ENCODE assay signal across 9 cellular contexts in genomic region chr20:47196091-47197081, GRCh38.
DNase-seq lines count a peak whose midpoint lies in the region; ATAC-seq and TF ChIP-seq lines count a peak whose summit lies in the region.
"Had no signal": no experiment of that assay in that cellular context is flagged by ENCODE, and none has a peak within 500 bp of the region (broad histone marks: within the 10 kb centered on the region; RNA-seq: fewer than 3 reads in every experiment).

No MANE protein-coding gene starts in this region.

- TF ChIP-seq CTCF in IMR-90 (conservative IDR thresholded peaks at IDR 0.05; ENCODE audit: low read depth, low read length) (peak; percentile 96), RWPE1 (conservative IDR thresholded peaks at IDR 0.05; ENCODE audit: low read depth) (peak; percentile 99), foreskin fibroblast (IDR thresholded peaks at IDR 0.05; ENCODE audit: low read depth, low read length) (peak; percentile 96)

- no peak overlapping the region for H3K18ac ChIP-seq in IMR-90 (ENCODE audit: low read depth, low read length)

- peak overlapping the region; percentile 48 for H2BK120ac ChIP-seq in IMR-90 (ENCODE audit: low read depth, low read length)

- H3K79me1 ChIP-seq in IMR-90 (ENCODE audit: low read depth in 1 of 2, low read length in 2 of 2) = no peaks in the 10 kb centered on the region

- 0 out of 3 replicates have a peak overlapping the region, but pooled peaks have one; percentile 33 for H2BK15ac ChIP-seq in IMR-90 (ENCODE audit: low read depth, low read length)

- no peaks in the 10 kb centered on the region for H3K9me3 ChIP-seq in IMR-90 (ENCODE audit: control insufficient read depth, insufficient read depth, low read length)

- dilution Hi-C loops in IMR-90 (cut with HindIII; ENCODE audit: low sequenced_read_pairs, unreplicated experiment) = no loop called here

- POLR2A ChIA-PET in IMR-90 (lab: Charles Lee; ENCODE audit: unreplicated experiment) (interaction anchor here (0.6 kb wide), 1 partner anchor 72 kb away, joined by 4 read pairs; no protein-coding TSS in a partner anchor), RWPE1 (lab: Yijun Ruan, JAX; ENCODE audit: low non-redundant PET) (interaction anchor here (0.5 kb wide), 1 partner anchor 186 kb away, joined by 10 read pairs; no protein-coding TSS in a partner anchor)

- H3K23ac ChIP-seq in IMR-90 (ENCODE audit: low read depth, low read length) = no peak overlapping the region

- CTCF ChIA-PET in IMR-90 (lab: Yijun Ruan, JAX) = interaction anchor here (0.5 to 1.0 kb wide), 6 partner anchors 9 to 1761 kb away, joined by 3 to 12 read pairs (median 3); no protein-coding TSS in a partner anchor
- CTCF ChIA-PET in RWPE1 (lab: Yijun Ruan, JAX) = interaction anchor here (0.5 to 4.1 kb wide), 30 partner anchors 8 to 1458 kb away, joined by 3 to 33 read pairs (median 3); no protein-coding TSS in a partner anchor

- no peak overlapping the region for H3K56ac ChIP-seq in IMR-90 (ENCODE audit: extremely low read depth, insufficient read depth, low read length)

- H3K27ac ChIP-seq in IMR-90 (ENCODE audit: insufficient read depth, low read length) (no peak overlapping the region), RWPE1 (no peak overlapping the region)
- H3K27ac ChIP-seq: epithelial cell of prostate had no signal

- H3K4me1 ChIP-seq in IMR-90 (ENCODE audit: control insufficient read depth, insufficient read depth, low read length) = peaks cover 3% of the 10 kb centered on the region; the same call in 1 of the 2 replicates

- no peak overlapping the region for H3K9ac ChIP-seq in IMR-90 (ENCODE audit: low read depth, low read length)

- no peak overlapping the region for H3K4me3 ChIP-seq in IMR-90 (ENCODE audit: insufficient read depth, low read depth, low read length)
- no peak overlapping the region for H3K4me3 ChIP-seq in foreskin fibroblast (ENCODE audit: low read depth in 1 of 2, low read length in 2 of 2)

- in situ Hi-C loops in IMR-90 (cut with MboI; ENCODE audit: low sequenced_read_pairs) = loop anchor here (5.0 to 10.0 kb wide), 2 partner anchors 186 to 428 kb away; no protein-coding TSS in a partner anchor

- H3K27ac Mint-ChIP-seq in activated T-helper 2 cell treated with anti-CD3 and anti-CD28 coated beads, Interferon-gamma antibody, Interleukin-2, Interleukin-4, amounts not matched to agents 10 μg/mL and 5 μg/mL and 100 μg/mL, durations not matched to agents 14 hours and 24 hours and 36 hours = no peak overlapping the region

- intact Hi-C loops in IMR-90 (cut with micrococcal nuclease) = loop anchor here (1.0 to 2.0 kb wide), 5 partner anchors 77 to 438 kb away; partner anchors contain the start of gene NCOA3
- intact Hi-C loops in activated T-helper 2 cell treated with anti-CD3 and anti-CD28 coated beads, Interferon-gamma antibody, Interleukin-2, Interleukin-4, amounts not matched to agents 10 μg/mL and 5 μg/mL and 100 μg/mL, durations not matched to agents 14 hours and 24 hours and 36 hours (cut with micrococcal nuclease) = loop anchor here (1.0 to 10.0 kb wide), 4 partner anchors 188 to 426 kb away; partner anchors contain the start of gene NCOA3

- H4K8ac ChIP-seq in IMR-90 (ENCODE audit: low read depth in 2 of 2, low read length in 2 of 2) = peak overlapping the region in 1 of 2 experiments; percentile 70; a peak in 2 of 4 replicates

- H3K36me3 ChIP-seq in IMR-90 (ENCODE audit: control insufficient read depth, insufficient read depth, low read length) = no peaks in the 10 kb centered on the region

- H2AK9ac ChIP-seq in IMR-90 (replicated peaks; ENCODE audit: low read depth, low read length, poor library complexity) = no peak overlapping the region

- peak overlapping the region; percentile 77 for H2AFZ ChIP-seq in IMR-90 (replicated peaks; ENCODE audit: low read length, poor library complexity)

- no peak overlapping the region for H3K4me3 Mint-ChIP-seq in activated T-helper 2 cell treated with anti-CD3 and anti-CD28 coated beads, Interferon-gamma antibody, Interleukin-2, Interleukin-4, amounts not matched to agents 10 μg/mL and 5 μg/mL and 100 μg/mL, durations not matched to agents 14 hours and 24 hours and 36 hours (ENCODE audit: low read depth)

- no peaks in the 10 kb centered on the region for H3K9me3 Mint-ChIP-seq in activated T-helper 2 cell treated with anti-CD3 and anti-CD28 coated beads, Interferon-gamma antibody, Interleukin-2, Interleukin-4, amounts not matched to agents 10 μg/mL and 5 μg/mL and 100 μg/mL, durations not matched to agents 14 hours and 24 hours and 36 hours

- H3K14ac ChIP-seq in IMR-90 (replicated peaks; ENCODE audit: low read depth, low read length) = peak overlapping the region; percentile 77

- peak overlapping the region; percentile 63 for H3K4ac ChIP-seq in IMR-90 (ENCODE audit: low read depth, low read length)

- peak overlapping the region; percentile 66; the same call in 1 of the 2 replicates for H2AK5ac ChIP-seq in IMR-90 (ENCODE audit: low read depth, low read length)

- peak; percentile 42; the same call in 1 of the 2 replicates for TF ChIP-seq POLR2A in IMR-90 (IDR thresholded peaks at IDR 0.05; ENCODE audit: low read depth, low read length)

- WGBS in IMR-90 (ENCODE audit: extremely low coverage in 2 of 2, insufficient read length in 1 of 2), 2 experiments = 32% methylated on average over 23 of the region's 34 CpGs; no CpG with 5 or more reads in 1 of the 2 experiments

- H4K91ac ChIP-seq in IMR-90 (ENCODE audit: insufficient read depth, low read depth, low read length) = no peak overlapping the region; the same call in 1 of the 2 replicates

- no peak overlapping the region for H2BK5ac ChIP-seq in IMR-90 (ENCODE audit: low read depth, low read length, poor library complexity, severe bottlenecking)

- no peaks in the 10 kb centered on the region for H4K20me1 ChIP-seq in IMR-90 (ENCODE audit: insufficient read depth, low read length)

- TF ChIP-seq RAD21 in IMR-90 (IDR thresholded peaks at IDR 0.05; ENCODE audit: low read length) = peak; percentile 96

- H3K36me3 Mint-ChIP-seq in activated T-helper 2 cell treated with anti-CD3 and anti-CD28 coated beads, Interferon-gamma antibody, Interleukin-2, Interleukin-4, amounts not matched to agents 10 μg/mL and 5 μg/mL and 100 μg/mL, durations not matched to agents 14 hours and 24 hours and 36 hours (ENCODE audit: low read depth) = no peaks in the 10 kb centered on the region

- peak; percentile 94 for ATAC-seq in IMR-90 (ENCODE audit: low read depth)
- no peak for ATAC-seq in HG03097 (IDR thresholded peaks at IDR 0.05; ENCODE audit: low FRiP score, unreplicated experiment)

- 0 out of 2 replicates have a peak, but pooled peaks cover 3% of the 10 kb centered on the region for H3K9me1 ChIP-seq in IMR-90 (ENCODE audit: insufficient read depth, low read length)

- H3K4me2 ChIP-seq in IMR-90 (ENCODE audit: low read depth, low read length) = no peak overlapping the region

- H4K5ac ChIP-seq in IMR-90 (ENCODE audit: low read depth, low read length) = no peak overlapping the region

- peaks cover 18% of the 10 kb centered on the region for H3K4me1 Mint-ChIP-seq in activated T-helper 2 cell treated with anti-CD3 and anti-CD28 coated beads, Interferon-gamma antibody, Interleukin-2, Interleukin-4, amounts not matched to agents 10 μg/mL and 5 μg/mL and 100 μg/mL, durations not matched to agents 14 hours and 24 hours and 36 hours (ENCODE audit: low read depth)

- DNase-seq in ELF-1 (ENCODE audit: low read depth, low spot score) (peak; percentile 87), IMR-90 (peak; percentile 60), RWPE1 (ENCODE audit: low spot score) (peak; percentile 89), foreskin fibroblast (peak; percentile 45 to 85), occipital lobe (lab: John Stamatoyannopoulos, UW) (peak; percentile 49), superior temporal gyrus (ENCODE audit: extremely low spot score) (peak; percentile 82)
- DNase-seq in activated T-helper 2 cell treated with anti-CD3 and anti-CD28 coated beads, Interferon-gamma antibody, Interleukin-2, Interleukin-4, amounts not matched to agents 10 μg/mL and 5 μg/mL and 100 μg/mL, durations not matched to agents 14 hours and 24 hours and 36 hours (ENCODE audit: low spot score) = peak; percentile 69

- H3K27me3 Mint-ChIP-seq in activated T-helper 2 cell treated with anti-CD3 and anti-CD28 coated beads, Interferon-gamma antibody, Interleukin-2, Interleukin-4, amounts not matched to agents 10 μg/mL and 5 μg/mL and 100 μg/mL, durations not matched to agents 14 hours and 24 hours and 36 hours (ENCODE audit: low read depth) = peaks cover 12% of the 10 kb centered on the region

- BruUV-seq in IMR-90 (replicated peaks; lab: Mats Ljungman, UMichigan) = no TSS peak

- peak overlapping the region; percentile 93 for H2BK20ac ChIP-seq in IMR-90 (ENCODE audit: low read depth, low read length)

- no peaks in the 10 kb centered on the region for H3K27me3 ChIP-seq in IMR-90 (ENCODE audit: control insufficient read depth, insufficient read depth, low read length)

TF ChIP-seq in IMR-90, 13 proteins besides CTCF, POLR2A, EP300 and RAD21:
- TF ChIP-seq CEBPB (IDR thresholded peaks at IDR 0.05; ENCODE audit: low read depth, low read length) (peak; percentile 86), MAFK (IDR thresholded peaks at IDR 0.05; ENCODE audit: low read depth, low read length) (peak; percentile 33; the same call in 1 of the 2 replicates), MAZ (IDR thresholded peaks at IDR 0.05; ENCODE audit: borderline replicate concordance, low read depth, low read length) (peak; percentile 34; the same call in 1 of the 2 replicates), NFE2L2 (IDR thresholded peaks at IDR 0.05; ENCODE audit: low read depth, low read length) (no peak), SMC3 (IDR thresholded peaks at IDR 0.05; ENCODE audit: low read depth, low read length) (peak; percentile 92)
- TF ChIP-seq, protein P1, sequence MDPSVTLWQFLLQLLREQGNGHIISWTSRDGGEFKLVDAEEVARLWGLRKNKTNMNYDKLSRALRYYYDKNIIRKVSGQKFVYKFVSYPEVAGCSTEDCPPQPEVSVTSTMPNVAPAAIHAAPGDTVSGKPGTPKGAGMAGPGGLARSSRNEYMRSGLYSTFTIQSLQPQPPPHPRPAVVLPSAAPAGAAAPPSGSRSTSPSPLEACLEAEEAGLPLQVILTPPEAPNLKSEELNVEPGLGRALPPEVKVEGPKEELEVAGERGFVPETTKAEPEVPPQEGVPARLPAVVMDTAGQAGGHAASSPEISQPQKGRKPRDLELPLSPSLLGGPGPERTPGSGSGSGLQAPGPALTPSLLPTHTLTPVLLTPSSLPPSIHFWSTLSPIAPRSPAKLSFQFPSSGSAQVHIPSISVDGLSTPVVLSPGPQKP (IDR thresholded peaks at IDR 0.05; ENCODE audit: borderline replicate concordance, low read depth, low read length) = no peak
TF ChIP-seq in IMR-90: peak in this region for 4.
